18 cellular contexts compared by ENCODE assay signal in the genomic region with DNA sequence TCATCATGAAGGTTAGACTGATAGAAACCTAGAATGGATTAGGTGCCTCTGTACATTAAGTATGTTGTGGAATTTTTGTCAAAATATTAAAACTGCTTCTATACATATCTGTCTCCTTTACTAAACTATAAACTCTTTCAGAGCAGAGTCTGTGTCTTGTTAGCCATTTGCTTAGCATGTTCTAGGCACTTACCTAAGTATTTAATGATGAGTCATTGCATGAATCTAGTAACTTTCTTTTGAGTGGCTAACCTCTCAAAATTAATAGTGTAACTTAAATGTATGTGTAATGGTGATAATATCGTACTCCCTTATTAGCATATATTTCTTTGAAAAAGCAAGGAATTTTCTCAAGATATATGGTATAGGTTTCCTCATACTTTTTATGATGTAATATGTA. TPM values are rescaled to one million over a fixed set of nuclear protein-coding genes. Genes with fewer than 3 reads are reported as not detected.
A peak's percentile ranks its signal among the peaks of the same experiment; 100 is the strongest.
DNase-seq lines count a peak whose midpoint lies in the region; ATAC-seq and TF ChIP-seq lines count a peak whose summit lies in the region.
"Had no signal": no experiment of that assay in that cellular context is flagged by ENCODE, and none has a peak within 500 bp of the region (broad histone marks: within the 10 kb centered on the region; RNA-seq: fewer than 3 reads in every experiment).

No MANE protein-coding gene starts in this region.

- no peak overlapping the region for H3K14ac ChIP-seq in IMR-90 (replicated peaks; ENCODE audit: low read depth, low read length)

- CTCF ChIA-PET in Calu3 (lab: Charles Lee) = no interaction called here
- CTCF ChIA-PET in IMR-90 (lab: Yijun Ruan, JAX) = no interaction called here

- H2AK9ac ChIP-seq in IMR-90 (replicated peaks; ENCODE audit: low read depth, low read length, poor library complexity) = no peak overlapping the region

- H3K36me3 ChIP-seq in IMR-90 (ENCODE audit: control insufficient read depth, insufficient read depth, low read length) (0 out of 2 replicates have a peak, but pooled peaks cover 2% of the 10 kb centered on the region), endodermal cell (ENCODE audit: control insufficient read depth, insufficient read depth, low read length) (peaks cover 12% of the 10 kb centered on the region)

- no peak overlapping the region for H2AK5ac ChIP-seq in IMR-90 (ENCODE audit: low read depth, low read length)

- no peak overlapping the region for H4K91ac ChIP-seq in IMR-90 (ENCODE audit: insufficient read depth, low read depth, low read length)

- TF ChIP-seq CTCF in Calu3 (IDR thresholded peaks at IDR 0.05; ENCODE audit: unreplicated experiment) (no peak), IMR-90 (conservative IDR thresholded peaks at IDR 0.05; ENCODE audit: low read depth, low read length) (no peak), endodermal cell (conservative IDR thresholded peaks at IDR 0.05) (no peak)

- no peak overlapping the region for H2BK120ac ChIP-seq in IMR-90 (ENCODE audit: low read depth, low read length)

- no peak overlapping the region for H3K23ac ChIP-seq in IMR-90 (ENCODE audit: low read depth, low read length)

- ATAC-seq in IMR-90 (ENCODE audit: low read depth) (no peak), GM21447 (IDR thresholded peaks at IDR 0.05; ENCODE audit: unreplicated experiment) (no peak)
- ATAC-seq: HCT116 had no signal

- peaks cover 20 to 28% of the 10 kb centered on the region in 2 experiments for H3K79me1 ChIP-seq in IMR-90 (ENCODE audit: low read depth in 1 of 2, low read length in 2 of 2)

- in situ Hi-C loops in IMR-90 (cut with MboI; ENCODE audit: low sequenced_read_pairs) = no loop called here

- H3K9me3 ChIP-seq in IMR-90 (ENCODE audit: control insufficient read depth, insufficient read depth, low read length) = no peaks in the 10 kb centered on the region
- peaks cover 23% of the 10 kb centered on the region for H3K9me3 ChIP-seq in endodermal cell (ENCODE audit: control insufficient read depth, low read length)
- H3K9me3 ChIP-seq: Caco-2 had no signal

- H3K9me1 ChIP-seq in IMR-90 (ENCODE audit: insufficient read depth, low read length) = no peaks in the 10 kb centered on the region

- no peak overlapping the region for H3K56ac ChIP-seq in IMR-90 (ENCODE audit: extremely low read depth, insufficient read depth, low read length)

- H4K20me1 ChIP-seq in IMR-90 (ENCODE audit: insufficient read depth, low read length) = no peaks in the 10 kb centered on the region

- H3K4me1 Mint-ChIP-seq in Calu3 (ENCODE audit: low read depth, unreplicated experiment) = no peaks in the 10 kb centered on the region
- no peaks in the 10 kb centered on the region for H3K4me1 Mint-ChIP-seq in endodermal cell

- H3K4me3 Mint-ChIP-seq in Calu3 (ENCODE audit: low read depth, unreplicated experiment) (no peak overlapping the region), endodermal cell (no peak overlapping the region)
- H3K4me3 Mint-ChIP-seq: CD4-positive, alpha-beta T cell; HFFc6 had no signal

- H3K36me3 Mint-ChIP-seq in Calu3 (ENCODE audit: insufficient read depth, unreplicated experiment) = no peaks in the 10 kb centered on the region
- peaks cover 23% of the 10 kb centered on the region for H3K36me3 Mint-ChIP-seq in endodermal cell (ENCODE audit: low read depth)

- no peak overlapping the region for H4K5ac ChIP-seq in IMR-90 (ENCODE audit: low read depth, low read length)

- H3K4me3 ChIP-seq in IMR-90 (ENCODE audit: insufficient read depth, low read depth, low read length) (no peak overlapping the region), endodermal cell (ENCODE audit: low read length) (peak overlapping the region; percentile 56)

- no peak overlapping the region for H2BK20ac ChIP-seq in IMR-90 (ENCODE audit: low read depth, low read length)

- H2AFZ ChIP-seq in IMR-90 (replicated peaks; ENCODE audit: low read length, poor library complexity) = no peak overlapping the region

- H3K27me3 Mint-ChIP-seq in Calu3 (ENCODE audit: unreplicated experiment) (no peaks in the 10 kb centered on the region), endodermal cell (ENCODE audit: insufficient read depth) (no peaks in the 10 kb centered on the region)
- H3K27me3 Mint-ChIP-seq: CD4-positive, alpha-beta T cell had no signal

- no peak overlapping the region for H3K27ac ChIP-seq in IMR-90 (ENCODE audit: insufficient read depth, low read length)
- H3K27ac ChIP-seq in endodermal cell (ENCODE audit: low read depth, low read length) = no peak overlapping the region
- H3K27ac ChIP-seq: C4-2B had no signal

- dilution Hi-C loops in IMR-90 (cut with HindIII; ENCODE audit: low sequenced_read_pairs, unreplicated experiment) = no loop called here

- H2BK15ac ChIP-seq in IMR-90 (ENCODE audit: low read depth, low read length) = no peak overlapping the region

- TF ChIP-seq RAD21 in IMR-90 (IDR thresholded peaks at IDR 0.05; ENCODE audit: low read length) = no peak

- BruUV-seq in Calu3 (replicated peaks; lab: Mats Ljungman, UMichigan) (no TSS peak), IMR-90 (replicated peaks; lab: Mats Ljungman, UMichigan) (no TSS peak)

- H3K9ac ChIP-seq in IMR-90 (ENCODE audit: low read depth, low read length) (no peak overlapping the region), endodermal cell (ENCODE audit: extremely low read depth, low read length, poor library complexity, severe bottlenecking) (no peak overlapping the region)

- H3K4me1 ChIP-seq in IMR-90 (ENCODE audit: control insufficient read depth, insufficient read depth, low read length) = no peaks in the 10 kb centered on the region
- no peaks in the 10 kb centered on the region for H3K4me1 ChIP-seq in endodermal cell (ENCODE audit: control insufficient read depth, insufficient read depth, low read length)
- H3K4me1 ChIP-seq: Caco-2 had no signal

- intact Hi-C loops in Calu3 (cut with micrococcal nuclease; ENCODE audit: unreplicated experiment) = no loop called here
- intact Hi-C loops in IMR-90 (cut with micrococcal nuclease) = no loop called here

- no peak overlapping the region for H3K4ac ChIP-seq in IMR-90 (ENCODE audit: low read depth, low read length)

- H3K27me3 ChIP-seq in IMR-90 (ENCODE audit: control insufficient read depth, insufficient read depth, low read length) (no peaks in the 10 kb centered on the region), endodermal cell (ENCODE audit: control insufficient read depth, insufficient read depth, low read length, poor library complexity, severe bottlenecking) (no peaks in the 10 kb centered on the region)

- WGBS in IMR-90 (ENCODE audit: extremely low coverage in 2 of 2, insufficient read length in 1 of 2), 2 experiments = no CpG with 5 or more reads among the region's 1 CpG
- 100% methylated on average over 1 of the region's 1 CpG; no CpG with 5 or more reads in 1 of the 2 experiments for WGBS in endodermal cell (ENCODE audit: insufficient coverage in 1 of 2, insufficient read length in 1 of 2), 2 experiments

- no peak for TF ChIP-seq POLR2A in IMR-90 (IDR thresholded peaks at IDR 0.05; ENCODE audit: low read depth, low read length)

- DNase-seq in Calu3 (no peak), IMR-90 (no peak), endodermal cell (no peak), iris pigment epithelial cell (ENCODE audit: low read depth) (peak; percentile 20), medulla oblongata (ENCODE audit: extremely low spot score) (no peak), NCI-H1105 (lab: John Stamatoyannopoulos, UW) (no peak)
- DNase-seq: AML-193; Caco-2; CD4-positive, alpha-beta T cell; DMS153; DMS79; GF-D8; GOT3; H7; HFFc6 had no signal

- H3K18ac ChIP-seq in IMR-90 (ENCODE audit: low read depth, low read length) = no peak overlapping the region

- no peak overlapping the region for H3K4me2 ChIP-seq in IMR-90 (ENCODE audit: low read depth, low read length)

- peaks cover 3% of the 10 kb centered on the region for H3K9me3 Mint-ChIP-seq in Calu3 (ENCODE audit: low read depth, unreplicated experiment)
- H3K9me3 Mint-ChIP-seq in endodermal cell = peaks cover 19% of the 10 kb centered on the region

- POLR2A ChIA-PET in IMR-90 (lab: Charles Lee; ENCODE audit: unreplicated experiment) = no interaction called here

- H4K8ac ChIP-seq in IMR-90 (ENCODE audit: low read depth in 2 of 2, low read length in 2 of 2) = no peak overlapping the region

- no peak overlapping the region for H2BK5ac ChIP-seq in IMR-90 (ENCODE audit: low read depth, low read length, poor library complexity, severe bottlenecking)

- H3K27ac Mint-ChIP-seq in Calu3 (ENCODE audit: unreplicated experiment) (peak overlapping the region; percentile 30), endodermal cell (no peak overlapping the region)
- H3K27ac Mint-ChIP-seq: CD4-positive, alpha-beta T cell; HFFc6 had no signal

TF ChIP-seq in IMR-90, 13 proteins besides CTCF, POLR2A, EP300 and RAD21:
- TF ChIP-seq RFX5 (IDR thresholded peaks at IDR 0.05; ENCODE audit: low read depth, low read length) = no peak
- peak; percentile 84 for TF ChIP-seq NFE2L2 (IDR thresholded peaks at IDR 0.05; ENCODE audit: low read depth, low read length)
- TF ChIP-seq MXI1 (IDR thresholded peaks at IDR 0.05; ENCODE audit: borderline replicate concordance, low read depth, low read length) = no peak

RNA-seq across cellular contexts. Expression of gene RAP1GDS1, which starts 57.8 kb away (rescaled TPM):
- total RNA-seq in Calu3 (2022) (22.3 and 27.9 TPM in 2 replicates), IMR-90 (2012; rRNA removed) (84.7 and 85.1 TPM in 2 replicates), endodermal cell (10 to 100 TPM; 34.0 to 37.9 TPM)
- 23.0 and 29.0 TPM in 2 replicates for polyA plus RNA-seq in IMR-90 (2012; rRNA removed)
- 9.0 and 10.1 TPM in 2 replicates for polyA plus RNA-seq in IMR-90 (2012; cell fraction: cytosol; rRNA removed)
- 6.3 and 33.3 TPM in 2 replicates for polyA plus RNA-seq in IMR-90 (2012; cell fraction: nucleus; rRNA removed; ENCODE audit: low replicate concordance)
- polyA plus RNA-seq in endodermal cell (2013, experiment 1 of 2) = 40.6 TPM
- polyA plus RNA-seq in endodermal cell (2013, experiment 2 of 2) = 38.8 TPM
